32 cellular contexts compared by ENCODE assay signal in the genomic region with DNA sequence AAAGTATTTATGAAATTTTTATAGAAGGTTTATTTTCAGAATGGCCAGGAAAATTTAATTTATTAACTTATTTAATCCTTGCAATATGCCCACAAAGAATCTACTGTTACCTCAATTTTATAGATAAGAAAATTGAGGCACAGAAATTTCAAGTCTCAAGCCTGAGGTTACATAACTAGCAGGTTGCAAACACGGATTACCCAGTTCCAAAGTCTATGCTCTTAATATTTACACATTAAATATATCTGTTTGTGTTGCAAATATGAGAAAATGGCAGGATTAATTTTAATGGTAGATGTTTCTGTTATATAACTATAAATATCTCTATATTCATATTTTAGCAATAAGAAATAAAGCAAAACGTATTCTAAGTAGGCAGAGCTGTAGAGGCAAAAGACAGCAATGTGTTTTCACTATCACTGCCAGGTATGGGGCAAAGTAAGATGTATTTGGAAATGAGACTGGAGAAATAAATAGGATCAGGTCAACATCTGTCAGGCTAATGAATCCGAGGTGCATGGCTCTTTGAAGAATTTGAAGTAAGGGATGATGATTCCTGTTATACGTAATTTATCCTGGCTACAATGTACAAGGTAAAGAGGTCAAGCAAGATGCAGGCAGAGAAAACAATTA.
"Had no signal": no experiment of that assay in that cellular context is flagged by ENCODE, and none has a peak within 500 bp of the region (broad histone marks: within the 10 kb centered on the region; RNA-seq: fewer than 3 reads in every experiment).

No MANE protein-coding gene starts in this region.

- H3K36me3 ChIP-seq: neutrophil, pancreas, spleen, suprapubic skin, tibial artery, transverse colon, upper lobe of right lung, uterus had no signal

- H3K27me3 ChIP-seq: neutrophil, pancreas, spleen, suprapubic skin, testis, tibial artery, transverse colon, upper lobe of right lung, uterus had no signal

- H3K36me3 Mint-ChIP-seq: stimulated activated memory B cell treated with anti-CD40 and anti-IgM and Interleukin-4, amounts not matched to agents 10 μg/mL and 1 μg/mL and 100 μg/mL, for 72 hours; type B pancreatic cell had no signal

- FAIRE-seq: pancreas had no signal

- H3K27me3 Mint-ChIP-seq: naive thymus-derived CD4-positive, alpha-beta T cell; progenitor cell of endocrine pancreas; stimulated activated memory B cell treated with anti-CD40 and anti-IgM and Interleukin-4, amounts not matched to agents 10 μg/mL and 1 μg/mL and 100 μg/mL, for 72 hours; stimulated activated naive CD8-positive, alpha-beta T cell treated with anti-CD3 and anti-CD28 coated beads, Interleukin-15, amount 100 ng/mL, for 72 hours had no signal

- H3K4me3 ChIP-seq: pancreas, psoas muscle, skin epidermis, smooth muscle cell, spleen, suprapubic skin, testis, tibial artery, transverse colon, upper lobe of right lung, uterus had no signal

- H3K4me3 Mint-ChIP-seq: naive thymus-derived CD4-positive, alpha-beta T cell; natural killer cell; nephron; neural crest cell; stimulated activated memory B cell treated with anti-CD40 and anti-IgM and Interleukin-4, amounts not matched to agents 10 μg/mL and 1 μg/mL and 100 μg/mL, for 72 hours; stimulated activated naive CD8-positive, alpha-beta T cell treated with anti-CD3 and anti-CD28 coated beads, Interleukin-15, amount 100 ng/mL, for 72 hours; type B pancreatic cell had no signal

- ATAC-seq: naive thymus-derived CD4-positive, alpha-beta T cell; natural killer cell; pancreas; psoas muscle; right cardiac atrium; sciatic nerve; stimulated activated memory B cell treated with anti-CD40 and anti-IgM and Interleukin-4, amounts not matched to agents 10 μg/mL and 1 μg/mL and 100 μg/mL, for 72 hours; stimulated activated naive CD8-positive, alpha-beta T cell treated with anti-CD3 and anti-CD28 coated beads, Interleukin-15, amount 100 ng/mL, for 72 hours; stimulated activated naive CD8-positive, alpha-beta T cell treated with anti-CD3 and anti-CD28 coated beads, Interleukin-15, Interleukin-2, amounts not matched to agents 100 U/mL and 50 U/mL, for 24 hours; upper lobe of right lung had no signal

- H3K4me1 ChIP-seq: pancreas, psoas muscle, spleen, suprapubic skin, testis, tibial artery, transverse colon, upper lobe of right lung, uterus had no signal

- H3K27ac ChIP-seq: neutrophil, pancreas, psoas muscle, skin epidermis, spleen, suprapubic skin, testis, tibial artery, transverse colon, upper lobe of right lung, uterus had no signal

- H3K4me2 ChIP-seq: smooth muscle cell had no signal

- DNase-seq: naive thymus-derived CD4-positive, alpha-beta T cell; natural killer cell; nucleus accumbens; pancreas; posterior cingulate gyrus; psoas muscle; right cardiac atrium; spleen; stimulated activated CD4-positive, alpha-beta T cell treated with anti-CD3 and anti-CD28 coated beads, Interleukin-12 subunit alpha, Interleukin-12 subunit beta, amount 100 ng/mL, for 4 hours; stimulated activated CD4-positive, alpha-beta T cell treated with anti-CD3 and anti-CD28 coated beads, Interleukin-1b, Interleukin-23, amount 100 ng/mL, for 48 hours; stimulated activated CD4-positive, alpha-beta T cell treated with anti-CD3 and anti-CD28 coated beads, Interleukin-4, amount 100 ng/mL, for 1 hour; stimulated activated CD4-positive, alpha-beta T cell treated with anti-CD3 and anti-CD28 coated beads, Interleukin-4, amount 100 ng/mL, for 4 hours; stimulated activated CD8-positive, alpha-beta memory T cell treated with anti-CD3 and anti-CD28 coated beads, Interleukin-4, amount 100 ng/mL, for 48 hours; stimulated activated naive CD4-positive, alpha-beta T cell; stimulated activated naive CD8-positive, alpha-beta T cell treated with anti-CD3 and anti-CD28 coated beads, Interleukin-15, amount 100 ng/mL, for 72 hours; stimulated activated naive CD8-positive, alpha-beta T cell treated with anti-CD3 and anti-CD28 coated beads, Interleukin-15, Interleukin-2, amounts not matched to agents 100 U/mL and 50 U/mL, for 24 hours; substantia nigra; testis; tibial artery; transverse colon; upper lobe of right lung; uterus had no signal

- H3K27ac Mint-ChIP-seq: naive thymus-derived CD4-positive, alpha-beta T cell; natural killer cell; nephron; progenitor cell of endocrine pancreas; stimulated activated memory B cell treated with anti-CD40 and anti-IgM and Interleukin-4, amounts not matched to agents 10 μg/mL and 1 μg/mL and 100 μg/mL, for 72 hours; stimulated activated naive CD8-positive, alpha-beta T cell treated with anti-CD3 and anti-CD28 coated beads, Interleukin-15, amount 100 ng/mL, for 72 hours; type B pancreatic cell had no signal

- H3K4me1 Mint-ChIP-seq: naive thymus-derived CD4-positive, alpha-beta T cell; natural killer cell; nephron; neural crest cell; stimulated activated memory B cell treated with anti-CD40 and anti-IgM and Interleukin-4, amounts not matched to agents 10 μg/mL and 1 μg/mL and 100 μg/mL, for 72 hours; stimulated activated naive CD8-positive, alpha-beta T cell treated with anti-CD3 and anti-CD28 coated beads, Interleukin-15, amount 100 ng/mL, for 72 hours had no signal

- H3K9me3 Mint-ChIP-seq: nephron, type B pancreatic cell had no signal

- H3K9me3 ChIP-seq: neutrophil, pancreas, psoas muscle, suprapubic skin, testis, upper lobe of right lung, uterus had no signal
